ENCODE assay signal across 1 cellular context in genomic region chr3:156812521-156813335, GRCh38.
TF ChIP-seq lines count a peak whose summit lies in the region.

No MANE protein-coding gene starts in this region.

TF ChIP-seq in K562, 482 proteins besides CTCF, POLR2A, EP300 and RAD21 (continued from another document and continues in another):
- TF ChIP-seq GTF3C2 (IDR thresholded peaks at IDR 0.05; ENCODE audit: borderline replicate concordance, extremely low read depth, insufficient read length) (no peak), TAL1 (IDR thresholded peaks at IDR 0.05) (0 out of 2 replicates have a peak, but pooled peaks have one; percentile 22), OTX1 (CRISPR knock-in tag; IDR thresholded peaks at IDR 0.05) (no peak), POU5F1 (IDR thresholded peaks at IDR 0.05; ENCODE audit: borderline replicate concordance, low read depth, low read length, partially characterized antibody) (no peak), ARID1B (IDR thresholded peaks at IDR 0.05) (peak; percentile 78), SREBF1 (IDR thresholded peaks at IDR 0.05; ENCODE audit: borderline replicate concordance, low read depth, low read length) (no peak), CEBPZ (IDR thresholded peaks at IDR 0.05; ENCODE audit: borderline replicate concordance, low read depth, low read length) (no peak), STAG1 (CRISPR knock-in tag; IDR thresholded peaks at IDR 0.05; ENCODE audit: borderline replicate concordance) (no peak), ZNF449 (CRISPR knock-in tag; IDR thresholded peaks at IDR 0.05) (no peak), HDGF (IDR thresholded peaks at IDR 0.05) (no peak; the same call in 1 of the 2 replicates), E2F3 (CRISPR knock-in tag; IDR thresholded peaks at IDR 0.05) (no peak), CBX3 (IDR thresholded peaks at IDR 0.05; ENCODE audit: borderline replicate concordance in 1 of 2, low read length in 2 of 2) (peak in 1 of 2 experiments; percentile 44; a peak in 1 of 3 replicates), TFAM (CRISPR knock-in tag; conservative IDR thresholded peaks at IDR 0.05) (no peak), JUND (IDR thresholded peaks at IDR 0.05; ENCODE audit: borderline replicate concordance, low read depth, low read length) (peak; percentile 96), JUND (tag; IDR thresholded peaks at IDR 0.05; ENCODE audit: borderline replicate concordance, low read depth, low read length) (peak; percentile 99), ZFPM2 (CRISPR knock-in tag; IDR thresholded peaks at IDR 0.05) (no peak), ZBTB33 (CRISPR knock-in tag; IDR thresholded peaks at IDR 0.05) (no peak), ZNF79 (CRISPR knock-in tag; IDR thresholded peaks at IDR 0.05; ENCODE audit: low read depth) (no peak), THAP7 (CRISPR knock-in tag; IDR thresholded peaks at IDR 0.05) (no peak), LCOR (CRISPR knock-in tag; IDR thresholded peaks at IDR 0.05) (peak; percentile 48; the same call in 1 of the 2 replicates), ZNF324 (CRISPR knock-in tag; IDR thresholded peaks at IDR 0.05) (no peak), PCBP1 (IDR thresholded peaks at IDR 0.05; ENCODE audit: low read depth, low read length, poor library complexity, severe bottlenecking) (no peak), RERE (CRISPR knock-in tag; IDR thresholded peaks at IDR 0.05; ENCODE audit: borderline replicate concordance) (no peak), ZNF407 (IDR thresholded peaks at IDR 0.05; ENCODE audit: low read depth) (no peak), ZNF584 (CRISPR knock-in tag; IDR thresholded peaks at IDR 0.05; ENCODE audit: low read depth) (no peak), ZNF395 (CRISPR knock-in tag; IDR thresholded peaks at IDR 0.05) (no peak), PML (IDR thresholded peaks at IDR 0.05; ENCODE audit: low read length) (no peak)
